Comparison of ENCODE assay signal across 15 cellular contexts in the genomic region with DNA sequence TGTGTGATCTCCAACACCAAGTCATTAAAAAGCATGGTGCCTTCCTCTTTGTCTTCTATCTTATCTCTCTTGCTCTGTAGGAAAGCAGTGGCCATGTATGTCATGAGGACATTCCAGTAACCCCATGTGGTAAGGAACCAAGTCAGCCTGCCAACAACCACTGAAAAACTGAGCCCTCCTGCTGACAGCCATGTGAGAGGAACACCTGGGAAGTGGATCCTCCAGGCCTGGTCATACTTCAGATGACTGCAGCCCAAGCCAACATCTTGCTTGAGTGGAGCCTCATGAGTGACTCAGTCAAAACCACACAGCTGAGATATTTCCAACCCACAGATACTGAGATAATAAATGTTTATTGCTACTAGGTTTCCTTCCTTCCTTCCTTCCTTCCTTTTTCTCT.
A peak's percentile ranks its signal among the peaks of the same experiment; 100 is the strongest.
DNase-seq lines count a peak whose midpoint lies in the region; ATAC-seq and TF ChIP-seq lines count a peak whose summit lies in the region.
"Had no signal": no experiment of that assay in that cellular context is flagged by ENCODE, and none has a peak within 500 bp of the region (broad histone marks: within the 10 kb centered on the region; RNA-seq: fewer than 3 reads in every experiment).

No MANE protein-coding gene starts in this region.

- H3K4me3 Mint-ChIP-seq in HFFc6 = no peak overlapping the region
- H3K4me3 Mint-ChIP-seq in WTC11 = no peak overlapping the region
- H3K4me3 Mint-ChIP-seq: activated T-cell treated with anti-CD3 and anti-CD28 coated beads, Interleukin-2, amount 50 U/mL, for 24 hours; CD8-positive, alpha-beta memory T cell had no signal

- CTCF ChIA-PET in WTC11 (lab: Charles Lee) = no interaction called here

- intact Hi-C loops in spleen (cut with DNase I; ENCODE audit: low total_unique reads) (no loop called here), ovary (cut with DNase I) (no loop called here)

- POLR2A ChIA-PET in WTC11 (lab: Charles Lee) = no interaction called here

- peaks cover 0 to 5% (median 0%) of the 10 kb centered on the region in 8 donors for H3K9me3 ChIP-seq in spleen
- H3K9me3 ChIP-seq in ovary = no peaks in the 10 kb centered on the region
- H3K9me3 ChIP-seq: esophagus squamous epithelium had no signal

- no peaks in the 10 kb centered on the region; the same call in 1 of the 2 replicates for H3K9me3 Mint-ChIP-seq in HFFc6
- H3K9me3 Mint-ChIP-seq in WTC11 = peaks cover 4% of the 10 kb centered on the region; the same call in 1 of the 2 replicates

- no peak for TF ChIP-seq CTCF in AG10803 (conservative IDR thresholded peaks at IDR 0.05; ENCODE audit: low read length)
- TF ChIP-seq CTCF in HFFc6 (IDR thresholded peaks at IDR 0.05) = no peak
- TF ChIP-seq CTCF in WTC11 (IDR thresholded peaks at IDR 0.05) = no peak
- no peak for TF ChIP-seq CTCF in spleen (IDR thresholded peaks at IDR 0.05 in 8 of 11, conservative IDR thresholded peaks at IDR 0.05 in 3 of 11)
- no peak for TF ChIP-seq CTCF in ovary (IDR thresholded peaks at IDR 0.05)

- TF ChIP-seq EP300 in ovary (IDR thresholded peaks at IDR 0.05) = no peak

- no peaks in the 10 kb centered on the region for H3K27me3 ChIP-seq in spleen (replicated peaks in 1 of 7)
- H3K27me3 ChIP-seq in ovary = no peaks in the 10 kb centered on the region
- H3K27me3 ChIP-seq: esophagus squamous epithelium had no signal

- DNase-seq in AG10803 (ENCODE audit: low read depth) = peak; percentile 76
- peak; percentile 1 for DNase-seq in HFFc6
- DNase-seq in WTC11 (ENCODE audit: low spot score) = no peak
- peak; percentile 78 for DNase-seq in iris pigment epithelial cell (ENCODE audit: low read depth)
- DNase-seq in NCI-H1417 (lab: John Stamatoyannopoulos, UW) = no peak
- no peak for DNase-seq in spleen
- DNase-seq in ovary = no peak
- DNase-seq: activated T-cell treated with anti-CD3 and anti-CD28 coated beads, Interleukin-2, amount 50 U/mL, for 24 hours; CD8-positive, alpha-beta memory T cell; esophagus squamous epithelium; H7; KG1; NCI-H2171 treated with DMSO at 0.1 percent for 48 hours; SHP77 had no signal

- H3K4me1 Mint-ChIP-seq in HFFc6 (ENCODE audit: low read depth) = peaks cover 9% of the 10 kb centered on the region
- peaks cover 19% of the 10 kb centered on the region for H3K4me1 Mint-ChIP-seq in WTC11
- H3K4me1 Mint-ChIP-seq: CD8-positive, alpha-beta memory T cell had no signal

- H3K36me3 ChIP-seq in spleen = no peaks in the 10 kb centered on the region
- H3K36me3 ChIP-seq in ovary = no peaks in the 10 kb centered on the region
- H3K36me3 ChIP-seq: esophagus squamous epithelium had no signal

- H3K36me3 Mint-ChIP-seq in HFFc6 (ENCODE audit: low read depth) (no peaks in the 10 kb centered on the region; the same call in 1 of the 2 replicates), WTC11 (no peaks in the 10 kb centered on the region)
- H3K36me3 Mint-ChIP-seq: CD8-positive, alpha-beta memory T cell had no signal

- H3K27ac ChIP-seq in spleen = no peak overlapping the region
- H3K27ac ChIP-seq in ovary = no peak overlapping the region
- H3K27ac ChIP-seq: esophagus squamous epithelium had no signal

- peaks cover 2% of the 10 kb centered on the region for H3K27me3 Mint-ChIP-seq in HFFc6 (ENCODE audit: insufficient read depth)
- no peaks in the 10 kb centered on the region for H3K27me3 Mint-ChIP-seq in WTC11 (ENCODE audit: low read depth)
- H3K27me3 Mint-ChIP-seq: activated T-cell treated with anti-CD3 and anti-CD28 coated beads, Interleukin-2, amount 50 U/mL, for 24 hours; CD8-positive, alpha-beta memory T cell had no signal

- TF ChIP-seq POLR2A in spleen (IDR thresholded peaks at IDR 0.05) (no peak), ovary (IDR thresholded peaks at IDR 0.05) (no peak)

- H3K4me1 ChIP-seq in spleen = no peaks in the 10 kb centered on the region
- H3K4me1 ChIP-seq in ovary (ENCODE audit: insufficient read depth) = no peaks in the 10 kb centered on the region
- H3K4me1 ChIP-seq: esophagus squamous epithelium had no signal

- no peak overlapping the region for H3K4me3 ChIP-seq in AG10803 (ENCODE audit: low read length)
- H3K4me3 ChIP-seq in spleen = no peak overlapping the region
- no peak overlapping the region for H3K4me3 ChIP-seq in ovary
- H3K4me3 ChIP-seq: esophagus squamous epithelium had no signal

- H3K27ac Mint-ChIP-seq in HFFc6 (no peak overlapping the region), WTC11 (peak overlapping the region; percentile 57)
- H3K27ac Mint-ChIP-seq: activated T-cell treated with anti-CD3 and anti-CD28 coated beads, Interleukin-2, amount 50 U/mL, for 24 hours had no signal

- ATAC-seq in WTC11 (peak; percentile 44), HG03095 (IDR thresholded peaks at IDR 0.05; ENCODE audit: unreplicated experiment) (no peak)

TF ChIP-seq in WTC11, 78 proteins besides CTCF, POLR2A, EP300 and RAD21:
- TF ChIP-seq, protein P1, sequence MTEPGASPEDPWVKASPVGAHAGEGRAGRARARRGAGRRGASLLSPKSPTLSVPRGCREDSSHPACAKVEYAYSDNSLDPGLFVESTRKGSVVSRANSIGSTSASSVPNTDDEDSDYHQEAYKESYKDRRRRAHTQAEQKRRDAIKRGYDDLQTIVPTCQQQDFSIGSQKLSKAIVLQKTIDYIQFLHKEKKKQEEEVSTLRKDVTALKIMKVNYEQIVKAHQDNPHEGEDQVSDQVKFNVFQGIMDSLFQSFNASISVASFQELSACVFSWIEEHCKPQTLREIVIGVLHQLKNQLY (CRISPR knock-in tag; IDR thresholded peaks at IDR 0.05) = no peak
- TF ChIP-seq ZNF416 (CRISPR knock-in tag; IDR thresholded peaks at IDR 0.05) = no peak
- TF ChIP-seq ZNF423 (CRISPR knock-in tag; IDR thresholded peaks at IDR 0.05) = peak; percentile 63

Comparison
In these comparisons a context has a peak if more than half of its experiments do, and no peak if none do; other contexts are left out.
1. DNase-seq: peak in AG10803 (single experiment), HFFc6 (single experiment) and iris pigment epithelial cell (single experiment); none in WTC11 (single experiment), NCI-H1417 (0 of 3), spleen (single experiment) and ovary (0 of 5).